Comparison of ENCODE assay signal across 10 cellular contexts in the genomic region with DNA sequence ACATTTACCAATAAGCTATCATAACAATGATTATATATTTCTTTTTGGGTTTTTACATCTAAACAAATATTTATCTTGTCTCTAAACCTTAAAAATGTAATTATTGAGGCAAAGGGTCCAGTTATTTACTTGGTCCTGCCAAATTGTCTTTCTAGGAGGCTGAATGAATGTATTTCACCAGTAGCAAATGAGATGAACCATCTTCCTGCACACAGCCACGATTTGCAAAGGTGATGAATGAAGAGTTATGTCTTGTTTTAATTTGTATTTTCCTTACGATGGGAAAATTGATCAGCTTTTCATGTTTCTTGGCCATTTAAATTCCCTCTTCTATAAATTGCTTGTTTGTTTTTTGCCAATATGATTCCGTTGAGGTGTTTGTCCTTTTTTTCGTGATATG. TPM values are rescaled to one million over a fixed set of nuclear protein-coding genes. Genes with fewer than 3 reads are reported as not detected.
DNase-seq lines count a peak whose midpoint lies in the region; ATAC-seq and TF ChIP-seq lines count a peak whose summit lies in the region.
"Had no signal": no experiment of that assay in that cellular context is flagged by ENCODE, and none has a peak within 500 bp of the region (broad histone marks: within the 10 kb centered on the region; RNA-seq: fewer than 3 reads in every experiment).

No MANE protein-coding gene starts in this region.

- peaks cover 74 to 93% (median 87%) of the 10 kb centered on the region in 3 donors for H3K4me1 Mint-ChIP-seq in CD8-positive, alpha-beta memory T cell
- peaks cover 55 to 76% of the 10 kb centered on the region in 2 donors for H3K4me1 Mint-ChIP-seq in effector memory CD8-positive, alpha-beta T cell (ENCODE audit: low read depth in 2 of 2)
- H3K4me1 Mint-ChIP-seq in neural progenitor cell: no peaks in the 10 kb centered on the region

- no peak for ATAC-seq in effector memory CD8-positive, alpha-beta T cell (replicated peaks)
- ATAC-seq: activated CD4-positive, CD25-positive, alpha-beta regulatory T cell treated with anti-CD3 and anti-CD28 coated beads, Interleukin-2, amount 50 U/mL, for 24 hours had no signal

- no peak overlapping the region for H3K9ac ChIP-seq in neural progenitor cell

- peaks cover 50% of the 10 kb centered on the region for H3K79me2 ChIP-seq in OCI-LY7 (ENCODE audit: insufficient read depth, low read depth, low read length)
- no peaks in the 10 kb centered on the region for H3K79me2 ChIP-seq in neural progenitor cell (ENCODE audit: low read depth)

- H4K20me1 ChIP-seq in OCI-LY7 (ENCODE audit: insufficient read depth, low read length) (peaks cover 5% of the 10 kb centered on the region; the same call in 1 of the 2 replicates), neural progenitor cell (ENCODE audit: low read depth) (no peaks in the 10 kb centered on the region)

- intact Hi-C loops in OCI-LY7 (cut with micrococcal nuclease; ENCODE audit: unreplicated experiment): loop anchor here (2.0 to 5.0 kb wide), 5 partner anchors 23 to 215 kb away; a partner anchor contains a TSS

- no peaks in the 10 kb centered on the region for H3F3A ChIP-seq in neural progenitor cell (ENCODE audit: low read depth)

- in situ Hi-C loops in HAP-1 (cut with MboI; ENCODE audit: low sequenced_read_pairs): no loop called here

- CTCF ChIA-PET in CD8-positive, alpha-beta memory T cell (lab: Charles Lee): interaction anchor here (0.9 to 1.7 kb wide), 3 partner anchors 13 to 186 kb away, joined by 3 read pairs; no protein-coding TSS in a partner anchor
- CTCF ChIA-PET in OCI-LY7 (lab: Charles Lee; ENCODE audit: unreplicated experiment): interaction anchor here (2.0 kb wide), 1 partner anchor 8 kb away, joined by 5 read pairs; no protein-coding TSS in a partner anchor

- no peaks in the 10 kb centered on the region for H3K27me3 ChIP-seq in CD8-positive, alpha-beta memory T cell (ENCODE audit: insufficient read depth, low read length, poor library complexity, severe bottlenecking)
- H3K27me3 ChIP-seq in HAP-1 (ENCODE audit: low read depth) (0 out of 2 replicates have a peak, but pooled peaks cover 3% of the 10 kb centered on the region), neural progenitor cell (peaks cover 10% of the 10 kb centered on the region)

- H3K9me3 ChIP-seq in CD8-positive, alpha-beta memory T cell (ENCODE audit: low read length): no peaks in the 10 kb centered on the region
- no peaks in the 10 kb centered on the region for H3K9me3 ChIP-seq in OCI-LY7 (ENCODE audit: low read length)
- no peaks in the 10 kb centered on the region for H3K9me3 ChIP-seq in HAP-1
- H3K9me3 ChIP-seq in neural progenitor cell (ENCODE audit: low read depth): no peaks in the 10 kb centered on the region

- peaks cover 76% of the 10 kb centered on the region for H3K4me1 ChIP-seq in CD8-positive, alpha-beta memory T cell (ENCODE audit: insufficient read depth, low read length)
- peaks cover 34% of the 10 kb centered on the region for H3K4me1 ChIP-seq in OCI-LY7 (ENCODE audit: insufficient read depth, low read length, poor library complexity, severe bottlenecking)
- no peaks in the 10 kb centered on the region for H3K4me1 ChIP-seq in HAP-1
- no peaks in the 10 kb centered on the region for H3K4me1 ChIP-seq in neural progenitor cell

- peaks cover 4 to 50% (median 15%) of the 10 kb centered on the region in 3 donors for H3K36me3 Mint-ChIP-seq in CD8-positive, alpha-beta memory T cell
- peaks cover 31% of the 10 kb centered on the region for H3K36me3 Mint-ChIP-seq in effector memory CD8-positive, alpha-beta T cell (ENCODE audit: insufficient read depth)
- no peaks in the 10 kb centered on the region for H3K36me3 Mint-ChIP-seq in neural progenitor cell

- peak overlapping the region; percentile 96 for H3K4me3 ChIP-seq in CD8-positive, alpha-beta memory T cell (ENCODE audit: low read length)
- H3K4me3 ChIP-seq in OCI-LY7 (ENCODE audit: low read depth, low read length, poor library complexity, severe bottlenecking) (peak overlapping the region; percentile 72), retinal pigment epithelial cell (ENCODE audit: low read length) (peak overlapping the region; percentile 58), HAP-1 (no peak overlapping the region), neural progenitor cell (no peak overlapping the region)

- BruUV-seq in OCI-LY7 (replicated peaks; lab: Mats Ljungman, UMichigan): no TSS peak

- H3K9me3 Mint-ChIP-seq in CD8-positive, alpha-beta memory T cell: no peaks in the 10 kb centered on the region
- no peaks in the 10 kb centered on the region for H3K9me3 Mint-ChIP-seq in effector memory CD8-positive, alpha-beta T cell
- H3K9me3 Mint-ChIP-seq in neural progenitor cell: no peaks in the 10 kb centered on the region

- POLR2A ChIA-PET in CD8-positive, alpha-beta memory T cell (lab: Charles Lee): interaction anchor here (0.6 to 1.9 kb wide), 2 partner anchors 134 to 185 kb away, joined by 5 to 7 read pairs; no protein-coding TSS in a partner anchor
- POLR2A ChIA-PET in OCI-LY7 (lab: Charles Lee): interaction anchor here (0.9 to 3.5 kb wide), 11 partner anchors 14 to 215 kb away, joined by 3 to 16 read pairs (median 5); a partner anchor contains a TSS

- H3K4me2 ChIP-seq in OCI-LY7 (ENCODE audit: low read length): peak overlapping the region; percentile 83
- H3K4me2 ChIP-seq in neural progenitor cell: no peak overlapping the region

- DNase-seq in CD8-positive, alpha-beta memory T cell: no peak
- no peak for DNase-seq in OCI-LY7 (ENCODE audit: low spot score)
- DNase-seq in effector memory CD8-positive, alpha-beta T cell: no peak
- DNase-seq in retinal pigment epithelial cell (ENCODE audit: low read depth): no peak
- DNase-seq in HAP-1 (ENCODE audit: low spot score in 2 of 2): no peak
- no peak for DNase-seq in HCEC 1CT
- no peak for DNase-seq in iPS-NIHi11 (ENCODE audit: low spot score)
- no peak for DNase-seq in neural progenitor cell (ENCODE audit: low spot score)
- DNase-seq: MV-4-11 had no signal

- no peak for TF ChIP-seq CTCF in OCI-LY7 (conservative IDR thresholded peaks at IDR 0.05; ENCODE audit: low read length)
- no peak for TF ChIP-seq CTCF in retinal pigment epithelial cell (conservative IDR thresholded peaks at IDR 0.05; ENCODE audit: low read depth, low read length)
- TF ChIP-seq CTCF in neural progenitor cell (IDR thresholded peaks at IDR 0.05): no peak

- H3K27ac ChIP-seq in CD8-positive, alpha-beta memory T cell (ENCODE audit: low read depth, low read length): no peak overlapping the region
- peak overlapping the region; percentile 91 for H3K27ac ChIP-seq in OCI-LY7 (ENCODE audit: low read depth, low read length, poor library complexity, severe bottlenecking)
- no peak overlapping the region for H3K27ac ChIP-seq in neural progenitor cell

- peak overlapping the region; percentile 26 to 96 (median 84) for H3K27ac Mint-ChIP-seq in CD8-positive, alpha-beta memory T cell
- peak overlapping the region in 1 of 2 donors; percentile 93 for H3K27ac Mint-ChIP-seq in effector memory CD8-positive, alpha-beta T cell
- H3K27ac Mint-ChIP-seq in neural progenitor cell: no peak overlapping the region

- no peaks in the 10 kb centered on the region for H3K9me2 ChIP-seq in OCI-LY7 (ENCODE audit: insufficient read depth, low read length)

- H2AFZ ChIP-seq in OCI-LY7 (ENCODE audit: low read length): no peak overlapping the region; the same call in 1 of the 2 replicates
- no peak overlapping the region for H2AFZ ChIP-seq in neural progenitor cell (replicated peaks)

- peaks cover 1% of the 10 kb centered on the region for H3K36me3 ChIP-seq in CD8-positive, alpha-beta memory T cell (ENCODE audit: insufficient read depth, low read length)
- peaks cover 10% of the 10 kb centered on the region for H3K36me3 ChIP-seq in OCI-LY7 (ENCODE audit: insufficient read depth, low read length)
- no peaks in the 10 kb centered on the region for H3K36me3 ChIP-seq in HAP-1 (replicated peaks)
- no peaks in the 10 kb centered on the region for H3K36me3 ChIP-seq in neural progenitor cell

- H3K4me3 Mint-ChIP-seq in CD8-positive, alpha-beta memory T cell: peak overlapping the region; percentile 82 to 99 (median 93)
- peak overlapping the region; percentile 80 to 88 for H3K4me3 Mint-ChIP-seq in effector memory CD8-positive, alpha-beta T cell
- no peak overlapping the region for H3K4me3 Mint-ChIP-seq in neural progenitor cell

- no peaks in the 10 kb centered on the region for H3K27me3 Mint-ChIP-seq in CD8-positive, alpha-beta memory T cell
- no peaks in the 10 kb centered on the region for H3K27me3 Mint-ChIP-seq in effector memory CD8-positive, alpha-beta T cell
- H3K27me3 Mint-ChIP-seq in neural progenitor cell (ENCODE audit: insufficient read depth, low read depth): peaks cover 9% of the 10 kb centered on the region

RNA-seq across cellular contexts. Expression of a gene that starts 1.4 kb away (rescaled TPM):
- total RNA-seq in CD8-positive, alpha-beta memory T cell: 10 to 100 TPM; 82.7 to 84.4 TPM
- 209 TPM for polyA plus RNA-seq in CD8-positive, alpha-beta memory T cell
- total RNA-seq in OCI-LY7 (2014; rRNA removed; shearing (Covaris generic)): 44.6 and 60.5 TPM in 2 replicates
- total RNA-seq in OCI-LY7 (2022) (54.5 and 63.3 TPM in 2 replicates), neural progenitor cell (ENCODE audit: low replicate concordance) (0.69 TPM in 1 of 2 replicates, not detected in the other)

Comparison
In these comparisons a context has a peak if more than half of its experiments do, and no peak if none do; other contexts are left out.
1. H3K4me3 ChIP-seq: peak in CD8-positive, alpha-beta memory T cell (single experiment), OCI-LY7 (single experiment) and retinal pigment epithelial cell (single experiment); none in HAP-1 (single experiment) and neural progenitor cell (single experiment).
2. RNA of a gene that starts 1.4 kb away (total RNA-seq): 82.7 to 84.4 TPM in CD8-positive, alpha-beta memory T cell and 44.6 to 63.3 TPM in OCI-LY7; 0.69 TPM in neural progenitor cell; every median in the first group is over 10 times any median in the second.